Comparison of ENCODE assay signal across 14 cellular contexts in the genomic region with DNA sequence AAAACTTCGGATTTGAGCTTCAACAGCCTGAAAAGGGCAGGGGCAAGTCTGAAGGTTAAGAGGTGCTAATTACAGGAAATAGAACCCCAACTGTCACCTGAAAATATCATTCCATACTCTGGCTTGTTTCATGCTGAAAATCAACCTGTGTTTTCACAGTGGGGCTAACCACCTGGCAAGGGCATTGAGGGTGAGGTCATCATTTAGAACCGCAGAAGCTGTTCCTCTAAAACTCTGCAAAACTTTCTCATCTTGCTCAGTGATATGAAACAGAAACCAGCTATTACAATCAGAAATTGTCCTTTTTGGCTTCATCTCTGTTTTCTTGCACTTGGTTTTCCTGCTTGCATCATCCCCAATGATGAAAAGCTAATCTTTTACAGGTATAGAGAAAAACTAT.
A peak's percentile ranks its signal among the peaks of the same experiment; 100 is the strongest.
DNase-seq lines count a peak whose midpoint lies in the region; ATAC-seq, FAIRE-seq and TF ChIP-seq lines count a peak whose summit lies in the region.
"Had no signal": no experiment of that assay in that cellular context is flagged by ENCODE, and none has a peak within 500 bp of the region (broad histone marks: within the 10 kb centered on the region; RNA-seq: fewer than 3 reads in every experiment).

No MANE protein-coding gene starts in this region.

- H3K9ac ChIP-seq in H9 (ENCODE audit: extremely low read depth, insufficient read length, low read length), result no peak overlapping the region

- no peak overlapping the region for H4K5ac ChIP-seq in H9 (ENCODE audit: insufficient read length, low read depth, low read length)

- no peaks in the 10 kb centered on the region for H3K9me3 ChIP-seq in H9 (ENCODE audit: control insufficient read depth, low read depth, low read length)
- no peaks in the 10 kb centered on the region for H3K9me3 ChIP-seq in A673 (ENCODE audit: low read depth, low read length, poor library complexity, severe bottlenecking)
- H3K9me3 ChIP-seq: gastroesophageal sphincter, MG63 had no signal

- no peak overlapping the region for H3K14ac ChIP-seq in H9 (ENCODE audit: insufficient read depth, low read length)

- no peak overlapping the region for H3T11ph ChIP-seq in H9 (ENCODE audit: low read length)

- ATAC-seq in GM19351 (IDR thresholded peaks at IDR 0.05; ENCODE audit: unreplicated experiment) (peak; percentile 94), HG02759 (IDR thresholded peaks at IDR 0.05; ENCODE audit: unreplicated experiment) (peak; percentile 87), HG03521 (IDR thresholded peaks at IDR 0.05; ENCODE audit: unreplicated experiment) (peak; percentile 98)
- ATAC-seq: gastroesophageal sphincter had no signal

- POLR2A ChIA-PET in A673 (lab: Charles Lee; ENCODE audit: low non-redundant PET), result no interaction called here

- no peak overlapping the region for H2BK120ac ChIP-seq in H9 (ENCODE audit: low read depth, low read length, poor library complexity, severe bottlenecking)

- CTCF ChIA-PET in A673 (lab: Charles Lee), result no interaction called here

- H3K23ac ChIP-seq in H9 (ENCODE audit: insufficient read length, low read depth, low read length), result no peak overlapping the region

- no peak overlapping the region for H3K4me3 ChIP-seq in GM06990 (replicated peaks; ENCODE audit: low read depth, low read length)
- H3K4me3 ChIP-seq in A673 (ENCODE audit: low read depth, low read length, poor library complexity, severe bottlenecking), result no peak overlapping the region
- H3K4me3 ChIP-seq: gastroesophageal sphincter, MG63, PC-9 had no signal

- no peak overlapping the region for H3K27ac Mint-ChIP-seq in H9
- H3K27ac Mint-ChIP-seq: activated T-helper 2 cell treated with anti-CD3 and anti-CD28 coated beads, Interferon-gamma antibody, Interleukin-2, Interleukin-4, amounts not matched to agents 10 μg/mL and 5 μg/mL and 100 μg/mL, durations not matched to agents 14 hours and 24 hours and 36 hours had no signal

- no peak overlapping the region for H4K91ac ChIP-seq in H9 (ENCODE audit: insufficient read length, low read depth, low read length)

- H2BK5ac ChIP-seq in H9 (ENCODE audit: insufficient read length, low read length), result no peak overlapping the region

- H3K9me3 Mint-ChIP-seq in H9, result no peaks in the 10 kb centered on the region
- H3K9me3 Mint-ChIP-seq: activated T-helper 2 cell treated with anti-CD3 and anti-CD28 coated beads, Interferon-gamma antibody, Interleukin-2, Interleukin-4, amounts not matched to agents 10 μg/mL and 5 μg/mL and 100 μg/mL, durations not matched to agents 14 hours and 24 hours and 36 hours had no signal

- H2AK5ac ChIP-seq in H9 (ENCODE audit: insufficient read length, low read length), result no peak overlapping the region

- H2BK20ac ChIP-seq in H9 (ENCODE audit: low read depth, low read length, poor library complexity, severe bottlenecking), result no peak overlapping the region

- no peak for FAIRE-seq in frontal cortex (lab: Jason Lieb, UNC)
- FAIRE-seq: kidney had no signal

- no peak overlapping the region for H3K27ac ChIP-seq in H9 (ENCODE audit: insufficient read length, low read depth, low read length)
- H3K27ac ChIP-seq in A673 (ENCODE audit: low read depth, low read length, poor library complexity, severe bottlenecking), result no peak overlapping the region
- H3K27ac ChIP-seq: gastroesophageal sphincter, PC-9 had no signal

- no peak overlapping the region for H4K8ac ChIP-seq in H9 (replicated peaks; ENCODE audit: insufficient read length, low read depth, low read length)

- no peak overlapping the region for H3K18ac ChIP-seq in H9 (ENCODE audit: insufficient read length, low read depth, low read length)

- H3K36me3 ChIP-seq in GM06990 (ENCODE audit: control insufficient read depth, insufficient read depth, low read length) (no peaks in the 10 kb centered on the region), A673 (ENCODE audit: insufficient read depth, low read length, poor library complexity, severe bottlenecking) (no peaks in the 10 kb centered on the region)
- H3K36me3 ChIP-seq: MG63 had no signal

- H2BK15ac ChIP-seq in H9 (ENCODE audit: low read depth, low read length), result no peak overlapping the region

- no peaks in the 10 kb centered on the region for H3K27me3 ChIP-seq in GM06990 (replicated peaks; ENCODE audit: control insufficient read depth, insufficient read depth, low read length)
- no peaks in the 10 kb centered on the region for H3K27me3 ChIP-seq in H9 (ENCODE audit: insufficient read depth, low read length)
- no peaks in the 10 kb centered on the region for H3K27me3 ChIP-seq in A673 (replicated peaks; ENCODE audit: insufficient read depth, low read depth, low read length, poor library complexity)
- H3K27me3 ChIP-seq: gastroesophageal sphincter, MG63 had no signal

- H2AFZ ChIP-seq in H9 (ENCODE audit: low read length), result no peak overlapping the region
- H2AFZ ChIP-seq: PC-9 had no signal

- H3K4me1 ChIP-seq in H9 (ENCODE audit: insufficient read depth, low read length), result no peaks in the 10 kb centered on the region
- peaks cover 5% of the 10 kb centered on the region for H3K4me1 ChIP-seq in A673 (ENCODE audit: insufficient read depth, low read length, poor library complexity, severe bottlenecking)
- H3K4me1 ChIP-seq: gastroesophageal sphincter had no signal

- no peak overlapping the region for H3K56ac ChIP-seq in H9 (ENCODE audit: insufficient read length, low read depth, low read length)

- H3K4ac ChIP-seq in H9 (ENCODE audit: low read depth, low read length), result no peak overlapping the region

- H3K23me2 ChIP-seq in H9 (ENCODE audit: insufficient read length, low read depth, low read length, poor library complexity, severe bottlenecking), result no peaks in the 10 kb centered on the region

- peaks cover 4 to 12% of the 10 kb centered on the region in 2 experiments for H3K4me1 Mint-ChIP-seq in H9

- no peak overlapping the region for H3K4me2 ChIP-seq in H9 (ENCODE audit: insufficient read depth, insufficient read length, low read length)
- H3K4me2 ChIP-seq: PC-9 had no signal

- TF ChIP-seq CTCF in GM06990 (IDR thresholded peaks at IDR 0.05; ENCODE audit: insufficient read depth, low read length, poor library complexity, severe bottlenecking) (no peak), H9 (conservative IDR thresholded peaks at IDR 0.05) (no peak), A673 (conservative IDR thresholded peaks at IDR 0.05; ENCODE audit: low read depth, low read length) (no peak)

- DNase-seq in GM06990 (ENCODE audit: extremely low read depth, insufficient read length) (peak; percentile 12), H9 (no peak), frontal cortex (ENCODE audit: low spot score in 2 of 2) (no peak), A673 (ENCODE audit: low spot score) (no peak)
- no peak for DNase-seq in activated naive CD4-positive, alpha-beta T cell treated with anti-CD3 and anti-CD28 coated beads, Interleukin-2, amount 50 U/mL, for 16 hours
- DNase-seq: activated CD4-positive, alpha-beta T cell treated with anti-CD3 and anti-CD28 coated beads for 4 hours; kidney; MG63; PC-9 had no signal

- H3K36me3 Mint-ChIP-seq in H9 (ENCODE audit: insufficient read depth in 1 of 3, low read depth in 3 of 3), result peaks cover 0 to 5% (median 0%) of the 10 kb centered on the region in 3 experiments; a peak in 3 of 7 replicates

- no peaks in the 10 kb centered on the region for H3K79me2 ChIP-seq in H9 (ENCODE audit: insufficient read depth, low read length)

- WGBS in H9 (ENCODE audit: extremely low coverage, insufficient read length, low lambda C conversion rate), result no CpG with 5 or more reads among the region's 2 CpGs

- H3K27me3 Mint-ChIP-seq in H9 (ENCODE audit: low read depth), result no peaks in the 10 kb centered on the region

- intact Hi-C loops in A673 (cut with micrococcal nuclease; ENCODE audit: unreplicated experiment), result no loop called here

- no peaks in the 10 kb centered on the region for H4K20me1 ChIP-seq in H9 (ENCODE audit: control insufficient read depth, insufficient read depth, insufficient read length)

- BruUV-seq in A673 (replicated peaks; lab: Mats Ljungman, UMichigan), result no TSS peak

- H3K79me1 ChIP-seq in H9 (ENCODE audit: insufficient read depth, low read depth, low read length, poor library complexity, severe bottlenecking), result no peaks in the 10 kb centered on the region

- no peak overlapping the region for H3K4me3 Mint-ChIP-seq in H9

- no peak overlapping the region for H2BK12ac ChIP-seq in H9 (ENCODE audit: insufficient read length, low read depth, low read length)
